18 cellular contexts compared by ENCODE assay signal in the genomic region with DNA sequence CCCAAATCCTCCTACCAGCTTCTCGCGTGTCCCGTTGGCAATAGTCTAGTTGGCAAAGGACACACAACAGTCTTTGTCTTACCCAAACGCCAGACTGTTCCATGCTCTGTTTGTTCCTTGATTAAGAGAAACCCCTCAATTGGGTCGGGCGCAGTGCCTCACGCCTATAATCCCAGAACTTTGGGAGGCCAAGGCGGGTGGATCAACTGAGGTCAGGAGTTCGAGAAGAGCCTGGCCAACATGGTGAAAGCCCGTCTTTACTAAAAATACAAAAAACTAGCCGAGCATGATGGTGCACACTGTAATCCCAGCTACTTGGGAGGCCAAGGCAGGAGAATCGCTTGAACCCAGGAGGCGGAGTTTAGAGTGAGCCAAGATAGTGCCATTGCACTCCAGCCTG.
DNase-seq lines count a peak whose midpoint lies in the region; TF ChIP-seq lines count a peak whose summit lies in the region.
"Had no signal": no experiment of that assay in that cellular context is flagged by ENCODE, and none has a peak within 500 bp of the region (broad histone marks: within the 10 kb centered on the region; RNA-seq: fewer than 3 reads in every experiment).

No MANE protein-coding gene starts in this region.

- no peak overlapping the region for H3K4me3 Mint-ChIP-seq in osteocyte (ENCODE audit: unreplicated experiment)
- H3K4me3 Mint-ChIP-seq: B cell; CD8-positive, alpha-beta T cell had no signal

- no peak for TF ChIP-seq CTCF in osteocyte (IDR thresholded peaks at IDR 0.05)

- H3K27me3 Mint-ChIP-seq in osteocyte (ENCODE audit: unreplicated experiment): peaks cover 43% of the 10 kb centered on the region

- DNase-seq in activated CD4-positive, CD25-positive, alpha-beta regulatory T cell treated with anti-CD3 and anti-CD28 coated beads, Interleukin-2, amount 50 U/mL, for 72 hours: peak; percentile 22
- no peak for DNase-seq in activated CD4-positive, CD25-positive, alpha-beta regulatory T cell (lab: John Stamatoyannopoulos, UW)
- DNase-seq in ecto neural progenitor cell (ENCODE audit: low spot score): peak; percentile 18
- DNase-seq in osteocyte (ENCODE audit: extremely low spot score, unreplicated experiment): peak; percentile 57
- DNase-seq in NOMO-1 treated with dmso at 0.1 percent for 144 hours (lab: John Stamatoyannopoulos, UW; ENCODE audit: unreplicated experiment): no peak
- no peak for DNase-seq in NCI-H2196 (lab: John Stamatoyannopoulos, UW; ENCODE audit: unreplicated experiment)
- no peak for DNase-seq in cerebellar nuclear complex (lab: John Stamatoyannopoulos, UW)
- DNase-seq: Caco-2; CD8-positive, alpha-beta T cell; GM23248; KBM-7; NCI-H1105 treated with DMSO at 0.1 percent for 48 hours; NCI-H146; NCI-H2029; NCI-H446 treated with DMSO at 0.1 percent for 48 hours; NCI-H526; SIG-M5 had no signal

- peaks cover 4% of the 10 kb centered on the region for H3K4me1 Mint-ChIP-seq in osteocyte (ENCODE audit: unreplicated experiment)
- H3K4me1 Mint-ChIP-seq: B cell had no signal

- peaks cover 2% of the 10 kb centered on the region for H3K36me3 Mint-ChIP-seq in osteocyte (ENCODE audit: unreplicated experiment)
- H3K36me3 Mint-ChIP-seq: CD8-positive, alpha-beta T cell had no signal

- H3K9me3 Mint-ChIP-seq in osteocyte (ENCODE audit: unreplicated experiment): peaks cover 8% of the 10 kb centered on the region

- H3K27ac Mint-ChIP-seq in osteocyte (ENCODE audit: unreplicated experiment): no peak overlapping the region
- H3K27ac Mint-ChIP-seq: B cell; CD8-positive, alpha-beta T cell had no signal

Comparison
In these comparisons a context has a peak if more than half of its experiments do, and no peak if none do; other contexts are left out.
1. DNase-seq: peak in activated CD4-positive, CD25-positive, alpha-beta regulatory T cell treated with anti-CD3 and anti-CD28 coated beads, Interleukin-2, amount 50 U/mL, for 72 hours (single experiment), ecto neural progenitor cell (single experiment) and osteocyte (single experiment); none in activated CD4-positive, CD25-positive, alpha-beta regulatory T cell (0 of 4), NOMO-1 treated with dmso at 0.1 percent for 144 hours (single experiment), NCI-H2196 (single experiment) and cerebellar nuclear complex (0 of 2).